ENCODE assay signal across 1 cellular context in the genomic region with DNA sequence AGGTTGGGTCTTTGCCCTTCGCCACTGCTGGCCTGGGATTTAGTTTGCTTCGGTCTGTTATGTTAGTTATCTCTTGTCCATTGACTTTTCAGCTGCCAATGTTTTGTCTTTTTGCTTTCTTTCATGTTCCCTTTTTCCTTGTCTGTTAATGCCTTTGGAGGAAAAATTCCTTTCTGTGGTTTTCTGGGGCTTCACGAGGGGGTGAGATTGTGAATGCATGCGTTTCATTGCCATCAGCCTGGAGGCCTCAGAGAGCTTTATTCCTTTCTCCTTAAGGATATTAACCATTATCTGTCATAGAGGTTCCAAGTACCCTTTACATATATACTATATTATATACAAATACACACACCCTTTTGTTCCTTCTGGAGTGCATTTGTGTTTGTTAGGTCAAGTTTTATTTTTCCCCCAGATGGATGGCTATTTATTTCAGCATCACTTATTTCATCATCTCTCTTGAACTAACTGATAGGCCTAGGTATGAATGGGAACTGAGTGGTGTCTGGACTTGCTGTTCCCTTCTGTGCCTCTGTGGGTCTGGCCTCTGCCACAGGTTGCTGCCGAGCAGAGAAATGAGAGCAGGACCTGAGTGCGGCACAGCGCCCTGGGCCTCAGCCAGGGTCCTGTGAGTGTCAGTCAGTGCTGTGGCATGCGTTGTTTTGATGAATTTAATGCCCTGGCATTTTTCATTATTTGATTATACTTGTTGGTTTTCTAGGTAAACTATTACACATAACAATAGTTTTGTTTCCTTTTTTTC.
TF ChIP-seq lines count a peak whose summit lies in the region.

No MANE protein-coding gene starts in this region.

TF ChIP-seq in GM23338, 12 proteins besides CTCF, POLR2A, EP300 and RAD21 (continued from another document):
- TF ChIP-seq REST (IDR thresholded peaks at IDR 0.05; ENCODE audit: unreplicated experiment) (no peak), CREB1 (CRISPR knock-in tag; IDR thresholded peaks at IDR 0.05; ENCODE audit: low read depth) (no peak)
